ENCODE assay signal across 26 cellular contexts in the genomic region with DNA sequence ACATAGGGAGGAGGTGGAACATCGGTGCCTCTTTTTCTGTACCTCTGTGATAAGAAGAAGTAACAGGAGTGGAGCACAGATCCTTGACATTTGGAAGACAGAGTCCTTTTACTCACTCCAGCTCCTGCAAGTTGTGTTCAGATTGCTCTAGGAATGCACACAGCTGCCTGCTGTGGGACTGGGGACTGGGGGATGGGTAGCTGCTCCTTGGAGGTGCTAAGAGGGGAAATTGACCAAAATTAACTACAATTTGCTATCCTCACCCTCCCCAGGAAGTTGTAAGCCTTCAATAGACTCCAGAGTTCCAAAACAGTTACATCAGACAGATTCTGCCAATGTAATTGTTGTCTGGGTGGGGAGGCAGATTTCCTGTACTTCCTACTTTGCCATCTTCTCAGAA.
"Had no signal": no experiment of that assay in that cellular context is flagged by ENCODE, and none has a peak within 500 bp of the region (broad histone marks: within the 10 kb centered on the region; RNA-seq: fewer than 3 reads in every experiment).

No MANE protein-coding gene starts in this region.

- FAIRE-seq: keratinocyte, small intestine had no signal

- H2AFZ ChIP-seq: neural progenitor cell, parathyroid adenoma had no signal

- H3K9ac ChIP-seq: neural progenitor cell, parathyroid adenoma had no signal

- H3K4me3 ChIP-seq: dorsolateral prefrontal cortex, neural progenitor cell, right lobe of liver, suprapubic skin, thyroid gland had no signal

- H3K4me3 Mint-ChIP-seq: immature natural killer cell; naive thymus-derived CD4-positive, alpha-beta T cell; nephron; neural progenitor cell; stimulated activated naive B cell treated with anti-CD40 and anti-IgM and Interleukin-4, amounts not matched to agents 10 μg/mL and 1 μg/mL and 100 μg/mL, for 72 hours; stimulated activated naive CD8-positive, alpha-beta T cell treated with anti-CD3 and anti-CD28 coated beads, Interleukin-15, Interleukin-2, amounts not matched to agents 100 ng/mL and 50 ng/mL, for 24 hours; type B pancreatic cell had no signal

- H3K36me3 ChIP-seq: neural progenitor cell, right lobe of liver, suprapubic skin, thyroid gland had no signal

- H3K4me1 Mint-ChIP-seq: immature natural killer cell; naive thymus-derived CD4-positive, alpha-beta T cell; nephron; neural progenitor cell; stimulated activated naive B cell treated with anti-CD40 and anti-IgM and Interleukin-4, amounts not matched to agents 10 μg/mL and 1 μg/mL and 100 μg/mL, for 72 hours had no signal

- H3K36me3 Mint-ChIP-seq: immature natural killer cell; naive thymus-derived CD4-positive, alpha-beta T cell; neural progenitor cell; stimulated activated naive B cell treated with anti-CD40 and anti-IgM and Interleukin-4, amounts not matched to agents 10 μg/mL and 1 μg/mL and 100 μg/mL, for 72 hours; type B pancreatic cell had no signal

- H3K79me2 ChIP-seq: parathyroid adenoma had no signal

- H3K27me3 Mint-ChIP-seq: progenitor cell of endocrine pancreas; stimulated activated naive CD8-positive, alpha-beta T cell treated with anti-CD3 and anti-CD28 coated beads, Interleukin-15, Interleukin-2, amounts not matched to agents 100 ng/mL and 50 ng/mL, for 24 hours; type B pancreatic cell had no signal

- H3K27me3 ChIP-seq: dorsolateral prefrontal cortex, neural progenitor cell, right lobe of liver, suprapubic skin, thyroid gland had no signal

- ATAC-seq: esophagus mucosa; left lobe of liver; naive thymus-derived CD4-positive, alpha-beta T cell; right lobe of liver; stimulated activated naive B cell treated with anti-CD40 and anti-IgM and Interleukin-4, amounts not matched to agents 10 μg/mL and 1 μg/mL and 100 μg/mL, for 72 hours had no signal

- H3K27ac ChIP-seq: dorsolateral prefrontal cortex, epithelial cell of prostate, neural progenitor cell, parathyroid adenoma, suprapubic skin, thyroid gland had no signal

- H3K9me3 ChIP-seq: right lobe of liver, suprapubic skin, thyroid gland had no signal

- H3K27ac Mint-ChIP-seq: immature natural killer cell; naive thymus-derived CD4-positive, alpha-beta T cell; nephron; neural progenitor cell; progenitor cell of endocrine pancreas; stimulated activated naive B cell treated with anti-CD40 and anti-IgM and Interleukin-4, amounts not matched to agents 10 μg/mL and 1 μg/mL and 100 μg/mL, for 72 hours; stimulated activated naive CD8-positive, alpha-beta T cell treated with anti-CD3 and anti-CD28 coated beads, Interleukin-15, Interleukin-2, amounts not matched to agents 100 ng/mL and 50 ng/mL, for 24 hours; type B pancreatic cell had no signal

- DNase-seq: dorsolateral prefrontal cortex; effector CD4-positive, alpha-beta T cell; foreskin melanocyte; glutamatergic neuron; hypothalamus; immature natural killer cell; mesenchymal stem cell; midbrain; naive thymus-derived CD4-positive, alpha-beta T cell; right lobe of liver; small intestine; stimulated activated CD4-positive, alpha-beta T cell treated with anti-CD3 and anti-CD28 coated beads, Interleukin-15, amount 100 ng/mL, for 24 hours; stimulated activated CD4-positive, alpha-beta T cell treated with anti-CD3 and anti-CD28 coated beads, Interleukin-2, amount 100 ng/mL, for 48 hours; stimulated activated naive B cell treated with anti-CD40 and anti-IgM and Interleukin-4, amounts not matched to agents 10 μg/mL and 1 μg/mL and 100 μg/mL, for 72 hours; thyroid gland had no signal

- H3K4me2 ChIP-seq: neural progenitor cell had no signal

- H3K4me1 ChIP-seq: neural progenitor cell, parathyroid adenoma, suprapubic skin had no signal
